In the genomic region with DNA sequence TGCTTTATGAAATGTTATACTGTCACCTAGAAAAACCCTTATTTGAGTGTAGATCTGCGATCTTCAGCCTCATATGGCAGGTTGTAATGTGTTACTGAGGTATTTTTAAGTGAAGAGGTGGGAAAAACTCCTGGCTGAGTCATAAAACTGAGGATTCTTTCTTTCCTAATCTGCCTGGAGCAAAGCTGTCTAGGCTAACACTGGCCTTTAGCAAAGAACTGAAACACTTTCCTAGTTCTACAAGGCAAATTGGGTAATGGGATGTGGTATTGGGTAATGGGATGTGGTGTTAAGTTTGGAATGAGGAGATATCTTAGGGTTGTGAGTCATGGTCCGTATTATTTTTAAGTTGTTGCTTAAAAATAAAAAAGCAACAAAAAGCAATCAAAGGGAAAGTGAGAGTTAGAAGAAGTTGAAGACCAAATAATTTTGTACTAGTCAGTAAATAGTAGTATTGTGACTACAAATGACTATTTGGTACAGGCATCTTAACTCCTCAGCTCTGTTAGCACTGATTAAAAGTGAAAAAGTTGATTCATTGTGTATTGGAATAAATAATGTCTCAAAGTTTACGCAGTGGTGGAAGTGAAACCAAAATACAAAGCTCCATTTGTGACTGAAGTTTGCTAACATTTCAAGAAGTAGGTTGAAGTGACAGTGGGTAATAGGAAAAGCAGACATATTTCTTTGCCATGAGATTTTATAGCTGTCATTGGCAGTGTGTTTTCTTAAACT, we compare ENCODE assay signal across 9 cellular contexts.
A peak's percentile ranks its signal among the peaks of the same experiment; 100 is the strongest.
DNase-seq lines count a peak whose midpoint lies in the region; ATAC-seq and TF ChIP-seq lines count a peak whose summit lies in the region.
"Had no signal": no experiment of that assay in that cellular context is flagged by ENCODE, and none has a peak within 500 bp of the region (broad histone marks: within the 10 kb centered on the region; RNA-seq: fewer than 3 reads in every experiment).

No MANE protein-coding gene starts in this region.

- no peaks in the 10 kb centered on the region for H3K27me3 ChIP-seq in AG04450 (ENCODE audit: control insufficient read depth, insufficient read depth, low read length)

- no peak for ATAC-seq in mucosa of descending colon
- ATAC-seq: Panc1 had no signal

- H3K4me3 ChIP-seq in AG04450 (ENCODE audit: low read depth, low read length), result no peak overlapping the region
- H3K4me3 ChIP-seq in mucosa of descending colon, result no peak overlapping the region

- POLR2A ChIA-PET in AG04450 (lab: Yijun Ruan, JAX), result no interaction called here

- no peaks in the 10 kb centered on the region for H3K36me3 ChIP-seq in mucosa of descending colon (ENCODE audit: low read depth)

- CTCF ChIA-PET in AG04450 (lab: Charles Lee), result interaction anchor here (1.6 to 2.4 kb wide), 1 partner anchor 99 kb away, joined by 6 to 9 read pairs; no protein-coding TSS in a partner anchor

- intact Hi-C loops in mucosa of descending colon (cut with DNase I, micrococcal nuclease), result no loop called here

- H3K9me3 ChIP-seq in AG04450 (ENCODE audit: control insufficient read depth, insufficient read depth, low read length) (no peaks in the 10 kb centered on the region), mucosa of descending colon (no peaks in the 10 kb centered on the region)

- H3K4me1 ChIP-seq in mucosa of descending colon (ENCODE audit: low read depth), result no peaks in the 10 kb centered on the region

- no peak overlapping the region for H3K27ac ChIP-seq in AG04450 (ENCODE audit: low read depth, low read length)

- no peak for TF ChIP-seq CTCF in AG04450 (IDR thresholded peaks at IDR 0.05; ENCODE audit: low read depth, low read length)
- TF ChIP-seq CTCF in mucosa of descending colon (IDR thresholded peaks at IDR 0.05), result no peak

- DNase-seq in AG04450 (ENCODE audit: low read depth, low spot score) (peak; percentile 6), GM19240 (ENCODE audit: insufficient read length, low spot score) (peak; percentile 4), MV-4-11 (lab: John Stamatoyannopoulos, UW) (peak; percentile 90), fibroblast of gingiva (ENCODE audit: low read depth) (peak; percentile 89), DMS153 treated with DMSO at 0.1 percent for 48 hours (lab: John Stamatoyannopoulos, UW; ENCODE audit: unreplicated experiment) (no peak), GDM1 (lab: John Stamatoyannopoulos, UW) (no peak), DMS53 treated with DMSO at 0.1 percent for 48 hours (lab: John Stamatoyannopoulos, UW; ENCODE audit: unreplicated experiment) (no peak), mucosa of descending colon (no peak)

Comparison
In these comparisons a context has a peak if more than half of its experiments do, and no peak if none do; other contexts are left out.
1. DNase-seq: peak in AG04450 (single experiment), GM19240 (single experiment), MV-4-11 (single experiment) and fibroblast of gingiva (single experiment); none in DMS153 treated with DMSO at 0.1 percent for 48 hours (single experiment), GDM1 (single experiment), DMS53 treated with DMSO at 0.1 percent for 48 hours (single experiment) and mucosa of descending colon (0 of 3).